13 cellular contexts compared by ENCODE assay signal in the genomic region with DNA sequence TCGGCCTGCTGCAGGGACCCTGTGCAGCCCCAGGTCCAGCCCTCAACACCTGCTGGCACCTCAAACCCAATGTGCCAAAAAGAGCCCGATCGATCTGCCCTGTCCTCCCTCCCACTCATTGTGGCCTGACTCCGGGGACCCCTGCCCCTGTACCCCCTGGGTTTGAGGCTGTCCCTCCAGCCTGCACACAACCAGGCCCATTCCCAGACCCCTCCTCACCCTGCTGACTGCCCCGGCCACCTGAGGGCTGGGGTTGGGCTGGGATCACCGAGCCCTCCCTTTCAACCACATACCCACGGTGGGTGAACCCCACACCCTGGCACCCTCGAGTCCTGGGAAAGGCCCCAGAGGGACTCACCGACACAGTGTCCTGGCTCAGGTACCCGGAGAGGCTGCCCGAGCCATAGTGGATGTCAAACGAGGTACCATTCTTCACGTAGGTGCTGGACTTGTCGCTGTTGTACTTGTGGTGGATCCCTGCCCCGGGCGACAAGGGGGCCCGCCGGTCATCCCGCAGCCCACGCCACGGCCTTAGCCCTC. TPM values are rescaled to one million over a fixed set of nuclear protein-coding genes. Genes with fewer than 3 reads are reported as not detected.
DNase-seq lines count a peak whose midpoint lies in the region; ATAC-seq, FAIRE-seq and TF ChIP-seq lines count a peak whose summit lies in the region.
"Had no signal": no experiment of that assay in that cellular context is flagged by ENCODE, and none has a peak within 500 bp of the region (broad histone marks: within the 10 kb centered on the region; RNA-seq: fewer than 3 reads in every experiment).

No MANE protein-coding gene starts in this region.

- H3K4me3 ChIP-seq in kidney (ENCODE audit: low read length in 2 of 2), result no peak overlapping the region

- TF ChIP-seq CTCF in kidney (IDR thresholded peaks at IDR 0.05; ENCODE audit: borderline replicate concordance, extremely low read depth, insufficient read depth), result no peak

- DNase-seq in T-helper 1 cell, result no peak
- DNase-seq in kidney, result peak; percentile 76
- DNase-seq in stimulated activated naive B cell treated with anti-CD40 and anti-IgM and Interleukin-4, amounts not matched to agents 10 μg/mL and 1 μg/mL and 100 μg/mL, for 72 hours, result no peak
- no peak for DNase-seq in GM19240 (ENCODE audit: insufficient read length, low spot score)
- DNase-seq in AG08396 (ENCODE audit: low spot score), result no peak
- DNase-seq: DMS 273 treated with DMSO at 0.1 percent for 48 hours, NCI-H1092 treated with DMSO at 0.1 percent for 48 hours, NCI-H524 had no signal

- H3K9me3 Mint-ChIP-seq in T-helper 1 cell treated with Interleukin-12 subunit alpha and Interleukin-12 subunit beta and Interleukin-4 antibody, amounts not matched to agents 30 μg/mL and 1 μg/mL, for 36 hours, result no peaks in the 10 kb centered on the region
- no peaks in the 10 kb centered on the region for H3K9me3 Mint-ChIP-seq in activated T-helper 17 cell treated with anti-CD3 and anti-CD28 coated beads, Interleukin-2, amount 50 U/mL, for 72 hours
- H3K9me3 Mint-ChIP-seq in stimulated activated naive B cell treated with anti-CD40 and anti-IgM and Interleukin-4, amounts not matched to agents 10 μg/mL and 1 μg/mL and 100 μg/mL, for 72 hours, result no peaks in the 10 kb centered on the region

- H3K27ac ChIP-seq in kidney (ENCODE audit: low read depth in 2 of 2, low read length in 2 of 2), result peak overlapping the region; percentile 96 to 99
- H3K27ac ChIP-seq: 22Rv1, VCaP had no signal

- H3K27me3 Mint-ChIP-seq in T-helper 1 cell treated with Interleukin-12 subunit alpha and Interleukin-12 subunit beta and Interleukin-4 antibody, amounts not matched to agents 30 μg/mL and 1 μg/mL, for 36 hours (ENCODE audit: low read depth), result no peaks in the 10 kb centered on the region
- H3K27me3 Mint-ChIP-seq in activated T-helper 17 cell treated with anti-CD3 and anti-CD28 coated beads, Interleukin-2, amount 50 U/mL, for 72 hours, result no peaks in the 10 kb centered on the region
- no peaks in the 10 kb centered on the region for H3K27me3 Mint-ChIP-seq in stimulated activated naive B cell treated with anti-CD40 and anti-IgM and Interleukin-4, amounts not matched to agents 10 μg/mL and 1 μg/mL and 100 μg/mL, for 72 hours

- H3K9ac ChIP-seq in kidney (ENCODE audit: low read length in 2 of 2), result peak overlapping the region in 1 of 2 donors; percentile 79

- peak overlapping the region; percentile 85 for H3K27ac Mint-ChIP-seq in T-helper 1 cell treated with Interleukin-12 subunit alpha and Interleukin-12 subunit beta and Interleukin-4 antibody, amounts not matched to agents 30 μg/mL and 1 μg/mL, for 36 hours
- peak overlapping the region; percentile 87 for H3K27ac Mint-ChIP-seq in activated T-helper 17 cell treated with anti-CD3 and anti-CD28 coated beads, Interleukin-2, amount 50 U/mL, for 72 hours
- peak overlapping the region; percentile 31 for H3K27ac Mint-ChIP-seq in stimulated activated naive B cell treated with anti-CD40 and anti-IgM and Interleukin-4, amounts not matched to agents 10 μg/mL and 1 μg/mL and 100 μg/mL, for 72 hours

- H3K36me3 ChIP-seq in kidney (ENCODE audit: control insufficient read depth in 1 of 2, insufficient read depth in 2 of 2, low read length in 2 of 2), result peaks cover 5 to 42% of the 10 kb centered on the region in 2 donors

- H3K4me3 Mint-ChIP-seq in T-helper 1 cell treated with Interleukin-12 subunit alpha and Interleukin-12 subunit beta and Interleukin-4 antibody, amounts not matched to agents 30 μg/mL and 1 μg/mL, for 36 hours, result peak overlapping the region; percentile 60
- peak overlapping the region; percentile 59 for H3K4me3 Mint-ChIP-seq in activated T-helper 17 cell treated with anti-CD3 and anti-CD28 coated beads, Interleukin-2, amount 50 U/mL, for 72 hours
- no peak overlapping the region for H3K4me3 Mint-ChIP-seq in stimulated activated naive B cell treated with anti-CD40 and anti-IgM and Interleukin-4, amounts not matched to agents 10 μg/mL and 1 μg/mL and 100 μg/mL, for 72 hours

- no peaks in the 10 kb centered on the region for H3K9me3 ChIP-seq in kidney (ENCODE audit: control insufficient read depth in 1 of 2, low read length in 2 of 2)

- H3K4me1 Mint-ChIP-seq in T-helper 1 cell treated with Interleukin-12 subunit alpha and Interleukin-12 subunit beta and Interleukin-4 antibody, amounts not matched to agents 30 μg/mL and 1 μg/mL, for 36 hours (ENCODE audit: low read depth), result peaks cover 34% of the 10 kb centered on the region
- H3K4me1 Mint-ChIP-seq in activated T-helper 17 cell treated with anti-CD3 and anti-CD28 coated beads, Interleukin-2, amount 50 U/mL, for 72 hours, result peaks cover 4% of the 10 kb centered on the region
- H3K4me1 Mint-ChIP-seq in stimulated activated naive B cell treated with anti-CD40 and anti-IgM and Interleukin-4, amounts not matched to agents 10 μg/mL and 1 μg/mL and 100 μg/mL, for 72 hours, result peaks cover 13 to 46% of the 10 kb centered on the region in 2 donors

- H3K36me3 Mint-ChIP-seq in T-helper 1 cell treated with Interleukin-12 subunit alpha and Interleukin-12 subunit beta and Interleukin-4 antibody, amounts not matched to agents 30 μg/mL and 1 μg/mL, for 36 hours (ENCODE audit: low read depth), result peaks cover 18% of the 10 kb centered on the region
- peaks cover 18% of the 10 kb centered on the region for H3K36me3 Mint-ChIP-seq in activated T-helper 17 cell treated with anti-CD3 and anti-CD28 coated beads, Interleukin-2, amount 50 U/mL, for 72 hours (ENCODE audit: low read depth)
- peaks cover 26 to 42% of the 10 kb centered on the region in 2 donors for H3K36me3 Mint-ChIP-seq in stimulated activated naive B cell treated with anti-CD40 and anti-IgM and Interleukin-4, amounts not matched to agents 10 μg/mL and 1 μg/mL and 100 μg/mL, for 72 hours

- peaks cover 32 to 78% of the 10 kb centered on the region in 2 donors for H3K4me1 ChIP-seq in kidney (ENCODE audit: control insufficient read depth in 1 of 2, insufficient read depth in 1 of 2, low read depth in 1 of 2, low read length in 2 of 2)

- FAIRE-seq in kidney (lab: Jason Lieb, UNC), result no peak

- no peak for ATAC-seq in activated T-helper 17 cell treated with anti-CD3 and anti-CD28 coated beads, Interleukin-2, amount 50 U/mL, for 72 hours (replicated peaks)
- peak in 1 of 2 donors; percentile 6 for ATAC-seq in stimulated activated naive B cell treated with anti-CD40 and anti-IgM and Interleukin-4, amounts not matched to agents 10 μg/mL and 1 μg/mL and 100 μg/mL, for 72 hours (replicated peaks)
- ATAC-seq in GM18498 (IDR thresholded peaks at IDR 0.05; ENCODE audit: unreplicated experiment), result no peak

- intact Hi-C loops in kidney (cut with DNase I), result no loop called here

RNA-seq across cellular contexts. Expression of a gene that starts 5.0 kb away (rescaled TPM):
- total RNA-seq in activated T-helper 17 cell treated with anti-CD3 and anti-CD28 coated beads, Interleukin-2, amount 50 U/mL, for 72 hours, result 10 to 100 TPM; 38.0 to 59.1 TPM
- 2,183 TPM for total RNA-seq in kidney
- polyA plus RNA-seq in kidney (ENCODE audit: insufficient read depth, low read depth, low replicate concordance), result 2,764 TPM

RNA-seq across cellular contexts. Expression of a gene that starts 8.3 kb away (rescaled TPM):
- total RNA-seq in activated T-helper 17 cell treated with anti-CD3 and anti-CD28 coated beads, Interleukin-2, amount 50 U/mL, for 72 hours, result under 1 TPM; 0.17 to 0.42 TPM
- total RNA-seq in kidney, result 6.4 TPM
- polyA plus RNA-seq in kidney (ENCODE audit: insufficient read depth, low read depth, low replicate concordance), result 2.3 TPM

Comparison
In these comparisons a context has a peak if more than half of its experiments do, and no peak if none do; other contexts are left out.
1. H3K27ac Mint-ChIP-seq: peak in every context shown above with its lines; median percentile 87 in activated T-helper 17 cell treated with anti-CD3 and anti-CD28 coated beads, Interleukin-2, amount 50 U/mL, for 72 hours; 85 in T-helper 1 cell treated with Interleukin-12 subunit alpha and Interleukin-12 subunit beta and Interleukin-4 antibody, amounts not matched to agents 30 μg/mL and 1 μg/mL, for 36 hours; 31 in stimulated activated naive B cell treated with anti-CD40 and anti-IgM and Interleukin-4, amounts not matched to agents 10 μg/mL and 1 μg/mL and 100 μg/mL, for 72 hours.
2. H3K4me3 Mint-ChIP-seq: peak in T-helper 1 cell treated with Interleukin-12 subunit alpha and Interleukin-12 subunit beta and Interleukin-4 antibody, amounts not matched to agents 30 μg/mL and 1 μg/mL, for 36 hours (single experiment) and activated T-helper 17 cell treated with anti-CD3 and anti-CD28 coated beads, Interleukin-2, amount 50 U/mL, for 72 hours (single experiment); none in stimulated activated naive B cell treated with anti-CD40 and anti-IgM and Interleukin-4, amounts not matched to agents 10 μg/mL and 1 μg/mL and 100 μg/mL, for 72 hours (0 of 2).
3. RNA of a gene that starts 5.0 kb away (total RNA-seq): 2,183 TPM in kidney (single experiment); 38.0 to 59.1 TPM in activated T-helper 17 cell treated with anti-CD3 and anti-CD28 coated beads, Interleukin-2, amount 50 U/mL, for 72 hours; every median in the first group is over 10 times any median in the second.